ENCODE assay signal across 23 cellular contexts in genomic region chr10:112424658-112425057, GRCh38.
"Had no signal": no experiment of that assay in that cellular context is flagged by ENCODE, and none has a peak within 500 bp of the region (broad histone marks: within the 10 kb centered on the region; RNA-seq: fewer than 3 reads in every experiment).

No MANE protein-coding gene starts in this region.

- H3K9me3 Mint-ChIP-seq: dendritic cell treated with granulocyte-macrophage colony-stimulating factor and Interleukin-4, amounts not matched to agents 40 ng/mL and 50 ng/mL, for 4 days; effector memory CD8-positive, alpha-beta T cell; immature natural killer cell; naive thymus-derived CD8-positive, alpha-beta T cell had no signal

- H3K9me3 ChIP-seq: esophagus squamous epithelium, gastroesophageal sphincter, prostate gland, suprapubic skin, tibial artery, upper lobe of left lung, vagina had no signal

- FAIRE-seq: colon, keratinocyte had no signal

- H3K27me3 ChIP-seq: esophagus squamous epithelium, gastroesophageal sphincter, suprapubic skin, tibial artery, upper lobe of left lung, vagina had no signal

- DNase-seq: cerebellar nuclear complex; effector memory CD8-positive, alpha-beta T cell; esophagus squamous epithelium; foreskin fibroblast; glutamatergic neuron; immature natural killer cell; left ventricle myocardium superior; mammary epithelial cell; naive thymus-derived CD8-positive, alpha-beta T cell; stimulated activated CD4-positive, alpha-beta T cell treated with anti-CD3 and anti-CD28 coated beads, Interleukin-2, amount 100 ng/mL, for 24 hours; stimulated activated CD4-positive, alpha-beta T cell treated with anti-CD3 and anti-CD28 coated beads, Interleukin-4, amount 100 ng/mL, for 4 hours; stimulated activated naive CD4-positive, alpha-beta T cell; tibial artery; upper lobe of left lung had no signal

- ATAC-seq: effector memory CD8-positive, alpha-beta T cell; gastroesophageal sphincter; left ventricle myocardium superior; naive thymus-derived CD8-positive, alpha-beta T cell; sciatic nerve had no signal

- H2AFZ ChIP-seq: parathyroid adenoma had no signal

- H3K79me2 ChIP-seq: parathyroid adenoma had no signal

- H3K4me3 ChIP-seq: esophagus squamous epithelium, gastroesophageal sphincter, prostate gland, suprapubic skin, tibial artery, upper lobe of left lung, vagina had no signal

- H3K4me1 Mint-ChIP-seq: naive thymus-derived CD8-positive, alpha-beta T cell had no signal

- H3K27ac ChIP-seq: esophagus squamous epithelium, gastroesophageal sphincter, parathyroid adenoma, prostate gland, suprapubic skin, tibial artery, upper lobe of left lung, vagina had no signal

- H3K4me3 Mint-ChIP-seq: dendritic cell treated with granulocyte-macrophage colony-stimulating factor and Interleukin-4, amounts not matched to agents 40 ng/mL and 50 ng/mL, for 4 days; effector memory CD8-positive, alpha-beta T cell; immature natural killer cell; naive thymus-derived CD8-positive, alpha-beta T cell had no signal

- H3K36me3 ChIP-seq: prostate gland had no signal

- H3K4me1 ChIP-seq: esophagus squamous epithelium, gastroesophageal sphincter, parathyroid adenoma, prostate gland, suprapubic skin, tibial artery, upper lobe of left lung, vagina had no signal

- H3K27me3 Mint-ChIP-seq: dendritic cell treated with granulocyte-macrophage colony-stimulating factor and Interleukin-4, amounts not matched to agents 40 ng/mL and 50 ng/mL, for 4 days; effector memory CD8-positive, alpha-beta T cell; naive thymus-derived CD8-positive, alpha-beta T cell had no signal

- H3K9ac ChIP-seq: parathyroid adenoma had no signal

- H3K27ac Mint-ChIP-seq: dendritic cell treated with granulocyte-macrophage colony-stimulating factor and Interleukin-4, amounts not matched to agents 40 ng/mL and 50 ng/mL, for 4 days; effector memory CD8-positive, alpha-beta T cell had no signal
